Comparison of ENCODE assay signal across 8 cellular contexts in genomic region chr13:48783181-48783630, GRCh38.
A peak's percentile ranks its signal among the peaks of the same experiment; 100 is the strongest.
DNase-seq lines count a peak whose midpoint lies in the region; ATAC-seq, FAIRE-seq and TF ChIP-seq lines count a peak whose summit lies in the region.

No MANE protein-coding gene starts in this region.

- TF ChIP-seq RAD21 in K562 (CRISPR knock-in tag; conservative IDR thresholded peaks at IDR 0.05 in 1 of 2, IDR thresholded peaks at IDR 0.05 in 1 of 2): no peak

- no peaks in the 10 kb centered on the region for H3K4me1 Mint-ChIP-seq in activated CD4-positive, alpha-beta T cell treated with anti-CD3 and anti-CD28 coated beads for 36 hours
- H3K4me1 Mint-ChIP-seq in stimulated activated naive CD8-positive, alpha-beta T cell treated with anti-CD3 and anti-CD28 coated beads, Interleukin-15, amount 100 ng/mL, for 72 hours: no peaks in the 10 kb centered on the region
- peaks cover 6% of the 10 kb centered on the region for H3K4me1 Mint-ChIP-seq in osteocyte (ENCODE audit: unreplicated experiment)

- peaks cover 17% of the 10 kb centered on the region for H3K9me3 Mint-ChIP-seq in activated CD4-positive, alpha-beta T cell treated with anti-CD3 and anti-CD28 coated beads for 36 hours (ENCODE audit: low read depth)
- peaks cover 21 to 23% of the 10 kb centered on the region in 2 donors for H3K9me3 Mint-ChIP-seq in stimulated activated naive CD8-positive, alpha-beta T cell treated with anti-CD3 and anti-CD28 coated beads, Interleukin-15, amount 100 ng/mL, for 72 hours
- H3K9me3 Mint-ChIP-seq in osteocyte (ENCODE audit: unreplicated experiment): peaks cover 24% of the 10 kb centered on the region

- H3K4me3 ChIP-seq in MG63 (no peak overlapping the region), K562 (no peak overlapping the region), lower leg skin (ENCODE audit: low read depth, poor library complexity, severe bottlenecking) (no peak overlapping the region)

- H3K27ac ChIP-seq in K562 (ENCODE audit: extremely low read depth, low read depth, low read length): no peak overlapping the region

- no peaks in the 10 kb centered on the region for H3K27me3 ChIP-seq in MG63
- H3K27me3 ChIP-seq in K562 (ENCODE audit: control insufficient read depth in 2 of 2, insufficient read depth in 2 of 2, low read length in 2 of 2): no peaks in the 10 kb centered on the region; a peak in 1 of 5 replicates

- no peak overlapping the region for H3K9ac ChIP-seq in K562 (ENCODE audit: insufficient read depth in 1 of 2, low read depth in 2 of 2, low read length in 2 of 2)

- ATAC-seq in K562: no peak
- no peak for ATAC-seq in activated CD4-positive, alpha-beta T cell treated with anti-CD3 and anti-CD28 coated beads for 36 hours
- ATAC-seq in stimulated activated naive CD8-positive, alpha-beta T cell treated with anti-CD3 and anti-CD28 coated beads, Interleukin-15, amount 100 ng/mL, for 72 hours: no peak

- H3K9me3 ChIP-seq in MG63 (peaks cover 12% of the 10 kb centered on the region; the same call in 1 of the 2 replicates), K562 (replicated peaks; ENCODE audit: control insufficient read depth, insufficient read depth, low read depth, low read length) (no peaks in the 10 kb centered on the region)

- no peaks in the 10 kb centered on the region for H3K79me2 ChIP-seq in K562 (ENCODE audit: control insufficient read depth, insufficient read depth, low read length)

- DNase-seq in AG09319 (ENCODE audit: extremely low read depth, low read depth) (peak; percentile 96), MG63 (peak; percentile 27), K562 (ENCODE audit: extremely low read depth in 1 of 4, low spot score in 3 of 4) (peak in 1 of 4 experiments; percentile 6), lower leg skin (ENCODE audit: low spot score in 2 of 2) (peak; percentile 80 to 95), NCI-H345 (lab: John Stamatoyannopoulos, UW) (no peak), osteocyte (ENCODE audit: extremely low spot score, unreplicated experiment) (no peak)
- DNase-seq in activated CD4-positive, alpha-beta T cell treated with anti-CD3 and anti-CD28 coated beads for 36 hours: no peak
- no peak for DNase-seq in stimulated activated naive CD8-positive, alpha-beta T cell treated with anti-CD3 and anti-CD28 coated beads, Interleukin-15, amount 100 ng/mL, for 72 hours

- H3K4me3 Mint-ChIP-seq in activated CD4-positive, alpha-beta T cell treated with anti-CD3 and anti-CD28 coated beads for 36 hours: no peak overlapping the region
- no peak overlapping the region for H3K4me3 Mint-ChIP-seq in stimulated activated naive CD8-positive, alpha-beta T cell treated with anti-CD3 and anti-CD28 coated beads, Interleukin-15, amount 100 ng/mL, for 72 hours
- no peak overlapping the region for H3K4me3 Mint-ChIP-seq in osteocyte (ENCODE audit: unreplicated experiment)

- H3K36me3 Mint-ChIP-seq in activated CD4-positive, alpha-beta T cell treated with anti-CD3 and anti-CD28 coated beads for 36 hours (ENCODE audit: low read depth): peaks cover 8% of the 10 kb centered on the region
- H3K36me3 Mint-ChIP-seq in osteocyte (ENCODE audit: unreplicated experiment): no peaks in the 10 kb centered on the region

- H4K20me1 ChIP-seq in K562 (replicated peaks; ENCODE audit: control insufficient read depth, insufficient read depth, low read length): no peaks in the 10 kb centered on the region

- no peak overlapping the region for H3K27ac Mint-ChIP-seq in activated CD4-positive, alpha-beta T cell treated with anti-CD3 and anti-CD28 coated beads for 36 hours
- H3K27ac Mint-ChIP-seq in stimulated activated naive CD8-positive, alpha-beta T cell treated with anti-CD3 and anti-CD28 coated beads, Interleukin-15, amount 100 ng/mL, for 72 hours: no peak overlapping the region
- no peak overlapping the region for H3K27ac Mint-ChIP-seq in osteocyte (ENCODE audit: unreplicated experiment)

- peaks cover 11% of the 10 kb centered on the region for H3K27me3 Mint-ChIP-seq in activated CD4-positive, alpha-beta T cell treated with anti-CD3 and anti-CD28 coated beads for 36 hours
- peaks cover 6% of the 10 kb centered on the region for H3K27me3 Mint-ChIP-seq in stimulated activated naive CD8-positive, alpha-beta T cell treated with anti-CD3 and anti-CD28 coated beads, Interleukin-15, amount 100 ng/mL, for 72 hours
- H3K27me3 Mint-ChIP-seq in osteocyte (ENCODE audit: unreplicated experiment): no peaks in the 10 kb centered on the region

- in situ Hi-C loops in K562 (cut with MboI): no loop called here

- POLR2A ChIA-PET in K562 (lab: Yijun Ruan, JAX): interaction anchor here (0.6 kb wide), 1 partner anchor 114 kb away, joined by 3 read pairs; no protein-coding TSS in a partner anchor
- POLR2A ChIA-PET in activated CD4-positive, alpha-beta T cell treated with anti-CD3 and anti-CD28 coated beads for 36 hours (lab: Charles Lee): no interaction called here

- H3K4me1 ChIP-seq in K562 (replicated peaks in 1 of 2; ENCODE audit: control insufficient read depth in 2 of 2, insufficient read depth in 2 of 2, low read length in 2 of 2): no peaks in the 10 kb centered on the region

- intact Hi-C loops in K562 (cut with micrococcal nuclease) (no loop called here), lower leg skin (cut with DNase I; ENCODE audit: low total_unique reads) (no loop called here)
- intact Hi-C loops in activated CD4-positive, alpha-beta T cell treated with anti-CD3 and anti-CD28 coated beads for 36 hours (cut with DNase I, micrococcal nuclease): no loop called here

- TF ChIP-seq CTCF in AG09319 (IDR thresholded peaks at IDR 0.05; ENCODE audit: low read depth, low read length) (no peak; the same call in 1 of the 2 replicates), K562 (IDR thresholded peaks at IDR 0.05 in 2 of 3, conservative IDR thresholded peaks at IDR 0.05 in 1 of 3; ENCODE audit: insufficient read depth in 2 of 3, low read depth in 1 of 3, low read length in 3 of 3) (no peak), lower leg skin (IDR thresholded peaks at IDR 0.05) (no peak), osteocyte (IDR thresholded peaks at IDR 0.05) (no peak)

- no peak overlapping the region for H2AFZ ChIP-seq in K562 (ENCODE audit: low read depth, low read length)

- TF ChIP-seq EP300 in K562 (IDR thresholded peaks at IDR 0.05; ENCODE audit: low read length): no peak

- CTCF ChIA-PET in K562 (lab: Yijun Ruan, JAX; ENCODE audit: low intra/inter-chr PET ratio): no interaction called here
- CTCF ChIA-PET in activated CD4-positive, alpha-beta T cell treated with anti-CD3 and anti-CD28 coated beads for 36 hours (lab: Charles Lee): interaction anchor here (1.2 kb wide), 1 partner anchor 14 kb away, joined by 3 read pairs; no protein-coding TSS in a partner anchor

- TF ChIP-seq POLR2A in K562 (conservative IDR thresholded peaks at IDR 0.05) (no peak), lower leg skin (IDR thresholded peaks at IDR 0.05) (no peak)

- H3K36me3 ChIP-seq in MG63 (no peaks in the 10 kb centered on the region), K562 (ENCODE audit: control insufficient read depth, insufficient read depth, low read length) (no peaks in the 10 kb centered on the region)

- BruUV-seq in K562 (replicated peaks; lab: Mats Ljungman, UMichigan): no TSS peak

- 9% methylated on average over 6 of the region's 7 CpGs for WGBS in K562 (ENCODE audit: insufficient coverage, low coverage, missing lambda C conversion rate)
- WGBS in lower leg skin, 2 donors: 42 to 50% methylated on average over 7 of the region's 7 CpGs

- no peak overlapping the region for H3K4me2 ChIP-seq in K562 (ENCODE audit: insufficient read depth, low read length)

- no peak for FAIRE-seq in K562 (lab: Jason Lieb, UNC)

- no peaks in the 10 kb centered on the region for H3K9me1 ChIP-seq in K562 (ENCODE audit: control insufficient read depth, insufficient read depth, low read length)

TF ChIP-seq in K562, 482 proteins besides CTCF, POLR2A, EP300 and RAD21:
- TF ChIP-seq CEBPB (tag; IDR thresholded peaks at IDR 0.05) (peak; percentile 62), NFIC (IDR thresholded peaks at IDR 0.05) (peak; percentile 76), CEBPG (CRISPR knock-in tag; IDR thresholded peaks at IDR 0.05) (no peak), CEBPG (tag; conservative IDR thresholded peaks at IDR 0.05 in 1 of 2, IDR thresholded peaks at IDR 0.05 in 1 of 2) (peak in 1 of 2 experiments; percentile 69; a peak in 3 of 4 replicates)
- TF ChIP-seq, protein P1, sequence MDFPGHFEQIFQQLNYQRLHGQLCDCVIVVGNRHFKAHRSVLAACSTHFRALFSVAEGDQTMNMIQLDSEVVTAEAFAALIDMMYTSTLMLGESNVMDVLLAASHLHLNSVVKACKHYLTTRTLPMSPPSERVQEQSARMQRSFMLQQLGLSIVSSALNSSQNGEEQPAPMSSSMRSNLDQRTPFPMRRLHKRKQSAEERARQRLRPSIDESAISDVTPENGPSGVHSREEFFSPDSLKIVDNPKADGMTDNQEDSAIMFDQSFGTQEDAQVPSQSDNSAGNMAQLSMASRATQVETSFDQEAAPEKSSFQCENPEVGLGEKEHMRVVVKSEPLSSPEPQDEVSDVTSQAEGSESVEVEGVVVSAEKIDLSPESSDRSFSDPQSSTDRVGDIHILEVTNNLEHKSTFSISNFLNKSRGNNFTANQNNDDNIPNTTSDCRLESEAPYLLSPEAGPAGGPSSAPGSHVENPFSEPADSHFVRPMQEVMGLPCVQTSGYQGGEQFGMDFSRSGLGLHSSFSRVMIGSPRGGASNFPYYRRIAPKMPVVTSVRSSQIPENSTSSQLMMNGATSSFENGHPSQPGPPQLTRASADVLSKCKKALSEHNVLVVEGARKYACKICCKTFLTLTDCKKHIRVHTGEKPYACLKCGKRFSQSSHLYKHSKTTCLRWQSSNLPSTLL (IDR thresholded peaks at IDR 0.05): no peak

Comparison
In these comparisons a context has a peak if more than half of its experiments do, and no peak if none do; other contexts are left out.
1. DNase-seq: peak in AG09319 (single experiment), MG63 (single experiment) and lower leg skin (2 of 2); none in activated CD4-positive, alpha-beta T cell treated with anti-CD3 and anti-CD28 coated beads for 36 hours (single experiment), stimulated activated naive CD8-positive, alpha-beta T cell treated with anti-CD3 and anti-CD28 coated beads, Interleukin-15, amount 100 ng/mL, for 72 hours (0 of 2), NCI-H345 (single experiment) and osteocyte (single experiment).